ENCODE assay signal across 40 cellular contexts in genomic region chr1:227771326-227771725, GRCh38. TPM values are rescaled to one million over a fixed set of nuclear protein-coding genes. Genes with fewer than 3 reads are reported as not detected.
"Had no signal": no experiment of that assay in that cellular context is flagged by ENCODE, and none has a peak within 500 bp of the region (broad histone marks: within the 10 kb centered on the region; RNA-seq: fewer than 3 reads in every experiment).

No MANE protein-coding gene starts in this region.

- H3K27ac Mint-ChIP-seq: activated B cell treated with CpG ODN at 0.5 μM for 24 hours; activated CD4-positive, alpha-beta memory T cell treated with anti-CD3 and anti-CD28 coated beads for 36 hours; activated CD4-positive, alpha-beta T cell treated with anti-CD3 and anti-CD28 coated beads, Interleukin-2, amount 10 ng/mL, durations not matched to agents 24 days and 14 days; activated CD8-positive, alpha-beta T cell treated with anti-CD3 and anti-CD28 coated beads for 36 hours; activated naive CD4-positive, alpha-beta T cell treated with anti-CD3 and anti-CD28 coated beads for 36 hours; activated naive CD4-positive, alpha-beta T cell treated with anti-CD3 and anti-CD28 coated beads, Interleukin-2, amount 50 U/mL, for 72 hours; activated naive CD8-positive, alpha-beta T cell treated with anti-CD3 and anti-CD28 coated beads for 36 hours; activated T-cell treated with anti-CD3 and anti-CD28 coated beads, Interleukin-2, amount 50 U/mL, for 72 hours; activated T-helper 1 cell treated with anti-CD3 and anti-CD28 coated beads, Interleukin-12 subunit alpha, Interleukin-12 subunit beta, Interleukin-2, Interleukin-4 antibody, amounts not matched to agents 30 ng/mL and 10 ng/mL and 1 ng/mL, durations not matched to agents 14 hours and 24 hours and 36 hours; activated T-helper 17 cell treated with anti-CD3 and anti-CD28 coated beads, Interleukin-2, amount 50 U/mL, for 72 hours; T-helper 2 cell treated with Interferon-gamma antibody and Interleukin-4, amounts not matched to agents 5 μg/mL and 100 μg/mL, for 36 hours had no signal

- DNase-seq: activated B cell treated with CpG ODN at 0.5 μM for 24 hours; activated CD4-positive, alpha-beta memory T cell treated with anti-CD3 and anti-CD28 coated beads for 36 hours; activated CD4-positive, alpha-beta T cell treated with anti-CD3 and anti-CD28 coated beads for 4 hours; activated CD4-positive, alpha-beta T cell treated with anti-CD3 and anti-CD28 coated beads, Interleukin-2, amount 10 ng/mL, durations not matched to agents 24 days and 14 days; activated CD4-positive, alpha-beta T cell treated with anti-CD3 and anti-CD28 coated beads, Interleukin-2, amount 50 U/mL, for 1 hour; activated CD4-positive, alpha-beta T cell treated with anti-CD3 and anti-CD28 coated beads, Interleukin-2, amount 50 U/mL, for 4 hours; activated CD4-positive, CD25-positive, alpha-beta regulatory T cell treated with anti-CD3 and anti-CD28 coated beads, Interleukin-2, amount 50 U/mL, for 72 hours; activated CD8-positive, alpha-beta memory T cell treated with anti-CD3 and anti-CD28 coated beads, Interleukin-2, amount 50 U/mL, for 4 hours; activated CD8-positive, alpha-beta T cell treated with anti-CD3 and anti-CD28 coated beads for 36 hours; activated effector memory CD4-positive, alpha-beta T cell treated with anti-CD3 and anti-CD28 coated beads, Interleukin-2, amount 50 U/mL, for 16 hours; activated gamma-delta T cell treated with Interleukin-2 at 50 U/mL for 16 hours; activated naive CD4-positive, alpha-beta T cell; activated naive CD4-positive, alpha-beta T cell treated with anti-CD3 and anti-CD28 coated beads for 36 hours; activated naive CD4-positive, alpha-beta T cell treated with anti-CD3 and anti-CD28 coated beads, Interleukin-2, amount 50 U/mL, for 16 hours; activated naive CD8-positive, alpha-beta T cell treated with anti-CD3 and anti-CD28 coated beads for 36 hours; activated T-cell treated with anti-CD3 and anti-CD28 coated beads for 4 hours; activated T-cell treated with anti-CD3 and anti-CD28 coated beads, Interleukin-2, amount 50 U/mL, for 1 hour; activated T-cell treated with anti-CD3 and anti-CD28 coated beads, Interleukin-2, amount 50 U/mL, for 4 hours; activated T-cell treated with anti-CD3 and anti-CD28 coated beads, Interleukin-2, amount 50 U/mL, for 72 hours; adrenal gland; amniotic stem cell; body of pancreas; brain microvascular endothelial cell; cerebellar nuclear complex; T-cell; T-helper 2 cell; T-helper 9 cell had no signal

- H3K9me3 ChIP-seq: adrenal gland, body of pancreas, breast epithelium had no signal

- FAIRE-seq: astrocyte, TTC549 had no signal

- H3K4me1 ChIP-seq: adrenal gland, breast epithelium had no signal

- H3K27ac ChIP-seq: adrenal gland, body of pancreas, brain microvascular endothelial cell, breast epithelium, VCaP had no signal

- H3K4me3 ChIP-seq: adrenal gland, body of pancreas, breast epithelium had no signal

- H3K9me3 Mint-ChIP-seq: activated B cell treated with CpG ODN at 0.5 μM for 24 hours; activated CD4-positive, alpha-beta memory T cell treated with anti-CD3 and anti-CD28 coated beads for 36 hours; activated CD4-positive, alpha-beta T cell treated with anti-CD3 and anti-CD28 coated beads, Interleukin-2, amount 10 ng/mL, durations not matched to agents 24 days and 14 days; activated CD8-positive, alpha-beta T cell treated with anti-CD3 and anti-CD28 coated beads for 36 hours; activated naive CD4-positive, alpha-beta T cell treated with anti-CD3 and anti-CD28 coated beads for 36 hours; activated naive CD4-positive, alpha-beta T cell treated with anti-CD3 and anti-CD28 coated beads, Interleukin-2, amount 50 U/mL, for 72 hours; activated naive CD8-positive, alpha-beta T cell treated with anti-CD3 and anti-CD28 coated beads for 36 hours; activated T-cell treated with anti-CD3 and anti-CD28 coated beads, Interleukin-2, amount 50 U/mL, for 4 hours; activated T-cell treated with anti-CD3 and anti-CD28 coated beads, Interleukin-2, amount 50 U/mL, for 72 hours; activated T-helper 1 cell treated with anti-CD3 and anti-CD28 coated beads, Interleukin-12 subunit alpha, Interleukin-12 subunit beta, Interleukin-2, Interleukin-4 antibody, amounts not matched to agents 30 ng/mL and 10 ng/mL and 1 ng/mL, durations not matched to agents 14 hours and 24 hours and 36 hours; activated T-helper 17 cell treated with anti-CD3 and anti-CD28 coated beads, Interleukin-2, amount 50 U/mL, for 72 hours; central memory CD8-positive, alpha-beta T cell; T-cell; T-helper 2 cell treated with Interferon-gamma antibody and Interleukin-4, amounts not matched to agents 5 μg/mL and 100 μg/mL, for 36 hours had no signal

- H3K27me3 ChIP-seq: adrenal gland, body of pancreas, brain microvascular endothelial cell, breast epithelium had no signal

- ATAC-seq: activated CD8-positive, alpha-beta T cell treated with anti-CD3 and anti-CD28 coated beads for 36 hours; activated naive CD4-positive, alpha-beta T cell treated with anti-CD3 and anti-CD28 coated beads, Interleukin-2, amount 50 U/mL, for 72 hours; activated T-cell treated with anti-CD3 and anti-CD28 coated beads, Interleukin-2, amount 50 U/mL, for 4 hours; activated T-cell treated with anti-CD3 and anti-CD28 coated beads, Interleukin-2, amount 50 U/mL, for 72 hours; activated T-helper 17 cell treated with anti-CD3 and anti-CD28 coated beads, Interleukin-2, amount 50 U/mL, for 72 hours; body of pancreas; T-cell had no signal

- H3K4me3 Mint-ChIP-seq: activated B cell treated with CpG ODN at 0.5 μM for 24 hours; activated CD4-positive, alpha-beta memory T cell treated with anti-CD3 and anti-CD28 coated beads for 36 hours; activated CD4-positive, alpha-beta T cell treated with anti-CD3 and anti-CD28 coated beads, Interleukin-2, amount 10 ng/mL, durations not matched to agents 24 days and 14 days; activated CD8-positive, alpha-beta T cell treated with anti-CD3 and anti-CD28 coated beads for 36 hours; activated naive CD4-positive, alpha-beta T cell treated with anti-CD3 and anti-CD28 coated beads for 36 hours; activated naive CD8-positive, alpha-beta T cell treated with anti-CD3 and anti-CD28 coated beads for 36 hours; activated T-cell treated with anti-CD3 and anti-CD28 coated beads, Interleukin-2, amount 50 U/mL, for 4 hours; activated T-cell treated with anti-CD3 and anti-CD28 coated beads, Interleukin-2, amount 50 U/mL, for 72 hours; activated T-helper 1 cell treated with anti-CD3 and anti-CD28 coated beads, Interleukin-12 subunit alpha, Interleukin-12 subunit beta, Interleukin-2, Interleukin-4 antibody, amounts not matched to agents 30 ng/mL and 10 ng/mL and 1 ng/mL, durations not matched to agents 14 hours and 24 hours and 36 hours; activated T-helper 17 cell treated with anti-CD3 and anti-CD28 coated beads, Interleukin-2, amount 50 U/mL, for 72 hours; central memory CD8-positive, alpha-beta T cell; T-cell; T-helper 2 cell treated with Interferon-gamma antibody and Interleukin-4, amounts not matched to agents 5 μg/mL and 100 μg/mL, for 36 hours had no signal

- H3K36me3 ChIP-seq: breast epithelium had no signal

- H3K27me3 Mint-ChIP-seq: activated B cell treated with CpG ODN at 0.5 μM for 24 hours; activated CD4-positive, alpha-beta memory T cell treated with anti-CD3 and anti-CD28 coated beads for 36 hours; activated CD4-positive, alpha-beta T cell treated with anti-CD3 and anti-CD28 coated beads, Interleukin-2, amount 10 ng/mL, durations not matched to agents 24 days and 14 days; activated CD8-positive, alpha-beta T cell treated with anti-CD3 and anti-CD28 coated beads for 36 hours; activated naive CD8-positive, alpha-beta T cell treated with anti-CD3 and anti-CD28 coated beads for 36 hours; activated T-helper 17 cell treated with anti-CD3 and anti-CD28 coated beads, Interleukin-2, amount 50 U/mL, for 72 hours; central memory CD8-positive, alpha-beta T cell; T-cell had no signal

RNA-seq across cellular contexts. Expression of gene PRSS38, which starts 44.1 kb away (rescaled TPM):
- total RNA-seq: activated B cell treated with CpG ODN at 0.5 μM for 24 hours; activated CD4-positive, alpha-beta memory T cell treated with anti-CD3 and anti-CD28 coated beads for 36 hours; activated CD4-positive, alpha-beta T cell treated with anti-CD3 and anti-CD28 coated beads, Interleukin-2, amount 10 ng/mL, durations not matched to agents 24 days and 14 days; activated CD8-positive, alpha-beta memory T cell treated with anti-CD3 and anti-CD28 coated beads for 36 hours; activated CD8-positive, alpha-beta T cell treated with anti-CD3 and anti-CD28 coated beads for 36 hours; activated naive CD4-positive, alpha-beta T cell treated with anti-CD3 and anti-CD28 coated beads for 36 hours; activated naive CD4-positive, alpha-beta T cell treated with anti-CD3 and anti-CD28 coated beads, Interleukin-2, amount 50 U/mL, for 72 hours; activated naive CD8-positive, alpha-beta T cell treated with anti-CD3 and anti-CD28 coated beads for 36 hours; activated T-cell treated with anti-CD3 and anti-CD28 coated beads, Interleukin-2, amount 50 U/mL, for 4 hours; activated T-cell treated with anti-CD3 and anti-CD28 coated beads, Interleukin-2, amount 50 U/mL, for 72 hours; activated T-helper 1 cell treated with anti-CD3 and anti-CD28 coated beads, Interleukin-12 subunit alpha, Interleukin-12 subunit beta, Interleukin-2, Interleukin-4 antibody, amounts not matched to agents 30 ng/mL and 10 ng/mL and 1 ng/mL, durations not matched to agents 14 hours and 24 hours and 36 hours; activated T-helper 17 cell treated with anti-CD3 and anti-CD28 coated beads, Interleukin-2, amount 50 U/mL, for 72 hours; adrenal gland; aorta; astrocyte; body of pancreas; breast epithelium; cardiac septum; T-cell; T-helper 1 cell treated with Interleukin-12 subunit alpha and Interleukin-12 subunit beta and Interleukin-4 antibody, amounts not matched to agents 30 ng/mL and 1 ng/mL, for 36 hours had no signal
- polyA plus RNA-seq: adrenal gland, aorta had no signal
